26 cellular contexts compared by ENCODE assay signal in the genomic region with DNA sequence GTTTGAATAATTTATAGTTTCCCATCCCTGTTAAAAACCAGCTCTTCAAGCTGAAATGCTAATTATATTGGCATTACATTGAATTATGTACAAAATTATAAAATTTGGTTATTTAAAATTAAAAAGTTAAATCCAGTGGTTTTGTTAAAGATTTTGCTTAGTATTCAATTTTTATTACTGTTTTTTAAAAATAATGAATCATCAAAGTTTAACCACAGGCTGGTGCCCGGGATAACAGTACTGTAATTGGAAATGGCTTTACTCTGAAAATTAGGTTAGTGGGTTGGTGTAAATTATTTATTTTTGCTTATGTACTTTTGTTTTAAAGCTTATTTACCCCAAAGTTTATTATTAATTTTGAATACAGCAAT. TPM values are rescaled to one million over a fixed set of nuclear protein-coding genes. Genes with fewer than 3 reads are reported as not detected.
A peak's percentile ranks its signal among the peaks of the same experiment; 100 is the strongest.
DNase-seq lines count a peak whose midpoint lies in the region; ATAC-seq, FAIRE-seq and TF ChIP-seq lines count a peak whose summit lies in the region.
"Had no signal": no experiment of that assay in that cellular context is flagged by ENCODE, and none has a peak within 500 bp of the region (broad histone marks: within the 10 kb centered on the region; RNA-seq: fewer than 3 reads in every experiment).

No MANE protein-coding gene starts in this region.

- WGBS in HepG2 (ENCODE audit: low lambda C conversion rate) = 93% methylated on average over 1 of the region's 1 CpG
- WGBS in right lobe of liver (ENCODE audit: insufficient coverage, low coverage, low lambda C conversion rate, missing lambda C conversion rate) = 87% methylated on average over 1 of the region's 1 CpG
- 84% methylated on average over 1 of the region's 1 CpG for WGBS in smooth muscle cell (ENCODE audit: low lambda C conversion rate)

- no peak overlapping the region for H3K27ac ChIP-seq in HepG2 (ENCODE audit: extremely low read length, insufficient read depth, low read length)
- H3K27ac ChIP-seq in right lobe of liver = no peak overlapping the region
- H3K27ac ChIP-seq in brain microvascular endothelial cell = peak overlapping the region; percentile 63
- H3K27ac ChIP-seq in coronary artery = peak overlapping the region in 1 of 2 donors; percentile 78
- no peak overlapping the region for H3K27ac ChIP-seq in smooth muscle cell (ENCODE audit: low read depth)

- POLR2A ChIA-PET in HepG2 (lab: Yijun Ruan, JAX) = no interaction called here

- DNase-seq in HepG2 (ENCODE audit: low spot score) (no peak), right lobe of liver (no peak), brain microvascular endothelial cell (no peak), osteocyte (ENCODE audit: extremely low spot score, unreplicated experiment) (no peak), coronary artery (ENCODE audit: low spot score) (no peak), COR-L47 (lab: John Stamatoyannopoulos, UW) (no peak), smooth muscle cell (lab: John Stamatoyannopoulos, UW; ENCODE audit: unreplicated experiment) (no peak)
- DNase-seq: ACHN; activated CD4-positive, alpha-beta T cell treated with anti-CD3 and anti-CD28 coated beads, Interleukin-2, amount 50 U/mL, for 1 hour; activated CD8-positive, alpha-beta memory T cell treated with anti-CD3 and anti-CD28 coated beads, Interleukin-2, amount 50 U/mL, for 4 hours; activated effector memory CD4-positive, alpha-beta T cell treated with Interleukin-2 at 50 U/mL for 16 hours; caudate nucleus; erythroblast; gastrocnemius medialis; kidney; naive thymus-derived CD8-positive, alpha-beta T cell; NCI-H1436; NCI-H2171 treated with DMSO at 0.1 percent for 48 hours; SHP77 treated with DMSO at 0.1 percent for 48 hours; stimulated activated CD4-positive, alpha-beta T cell treated with anti-CD3 and anti-CD28 coated beads, Interleukin-4, amount 100 ng/mL, for 4 hours had no signal

- no peaks in the 10 kb centered on the region for H4K20me1 ChIP-seq in HepG2 (ENCODE audit: insufficient read depth, low read length)
- peaks cover 4% of the 10 kb centered on the region for H4K20me1 ChIP-seq in smooth muscle cell (ENCODE audit: low read depth)

- H3K27ac Mint-ChIP-seq in osteocyte (ENCODE audit: unreplicated experiment) = peak overlapping the region; percentile 93
- H3K27ac Mint-ChIP-seq: T-helper 1 cell treated with Interleukin-12 subunit alpha and Interleukin-12 subunit beta and Interleukin-4 antibody, amounts not matched to agents 30 μg/mL and 1 μg/mL, for 36 hours had no signal

- CTCF ChIA-PET in HepG2 (lab: Yijun Ruan, JAX; ENCODE audit: low intra/inter-chr PET ratio, low total read pairs) = no interaction called here

- TF ChIP-seq CTCF in HepG2 (CRISPR knock-in tag; IDR thresholded peaks at IDR 0.05) (no peak), right lobe of liver (IDR thresholded peaks at IDR 0.05) (no peak), brain microvascular endothelial cell (IDR thresholded peaks at IDR 0.05; ENCODE audit: low read depth, low read length, missing control alignments) (no peak), osteocyte (IDR thresholded peaks at IDR 0.05) (no peak), coronary artery (IDR thresholded peaks at IDR 0.05) (no peak), smooth muscle cell (IDR thresholded peaks at IDR 0.05; ENCODE audit: borderline replicate concordance, insufficient read depth, poor library complexity, severe bottlenecking) (no peak)

- H3K4me3 ChIP-seq in HepG2 (replicated peaks in 1 of 3; ENCODE audit: insufficient read depth in 1 of 3, low read depth in 2 of 3, low read length in 3 of 3) = no peak overlapping the region
- no peak overlapping the region for H3K4me3 ChIP-seq in right lobe of liver
- H3K4me3 ChIP-seq in brain microvascular endothelial cell (ENCODE audit: low read depth, low read length) = no peak overlapping the region
- H3K4me3 ChIP-seq in coronary artery = no peak overlapping the region
- H3K4me3 ChIP-seq in smooth muscle cell = no peak overlapping the region
- H3K4me3 ChIP-seq: adrenal gland, gastrocnemius medialis, lung, MG63 had no signal

- H3K27me3 Mint-ChIP-seq in osteocyte (ENCODE audit: unreplicated experiment) = no peaks in the 10 kb centered on the region
- H3K27me3 Mint-ChIP-seq: naive thymus-derived CD8-positive, alpha-beta T cell had no signal

- no peak overlapping the region for H3K4me3 Mint-ChIP-seq in osteocyte (ENCODE audit: unreplicated experiment)
- H3K4me3 Mint-ChIP-seq: naive thymus-derived CD8-positive, alpha-beta T cell; T-helper 1 cell treated with Interleukin-12 subunit alpha and Interleukin-12 subunit beta and Interleukin-4 antibody, amounts not matched to agents 30 μg/mL and 1 μg/mL, for 36 hours had no signal

- TF ChIP-seq RAD21 in HepG2 (CRISPR knock-in tag; IDR thresholded peaks at IDR 0.05) = no peak

- H3K27me3 ChIP-seq in HepG2 (ENCODE audit: control insufficient read depth in 1 of 2, insufficient read depth in 2 of 2, low read length in 2 of 2) (no peaks in the 10 kb centered on the region), right lobe of liver (no peaks in the 10 kb centered on the region), brain microvascular endothelial cell (replicated peaks) (no peaks in the 10 kb centered on the region), smooth muscle cell (ENCODE audit: low read depth) (no peaks in the 10 kb centered on the region)
- H3K27me3 ChIP-seq: adrenal gland, gastrocnemius medialis, MG63 had no signal

- FAIRE-seq in HepG2 (lab: Jason Lieb, UNC) = no peak
- FAIRE-seq: D721Med, kidney had no signal

- BruUV-seq in HepG2 (replicated peaks; lab: Mats Ljungman, UMichigan) = no TSS peak

- H3K79me2 ChIP-seq in HepG2 (ENCODE audit: insufficient read depth, low read length) (no peaks in the 10 kb centered on the region), smooth muscle cell (ENCODE audit: low read depth) (no peaks in the 10 kb centered on the region)

- no peak overlapping the region for H2AFZ ChIP-seq in HepG2 (ENCODE audit: low read length)
- no peak overlapping the region for H2AFZ ChIP-seq in smooth muscle cell (ENCODE audit: low read depth)

- ATAC-seq in HepG2 (no peak), right lobe of liver (no peak), HG03175 (IDR thresholded peaks at IDR 0.05; ENCODE audit: unreplicated experiment) (no peak)
- ATAC-seq: gastrocnemius medialis; naive thymus-derived CD8-positive, alpha-beta T cell had no signal

- H3K9me3 ChIP-seq in HepG2 (ENCODE audit: low read length) = no peaks in the 10 kb centered on the region
- H3K9me3 ChIP-seq in right lobe of liver = no peaks in the 10 kb centered on the region
- no peaks in the 10 kb centered on the region for H3K9me3 ChIP-seq in smooth muscle cell (replicated peaks; ENCODE audit: low read depth)
- H3K9me3 ChIP-seq: adrenal gland, gastrocnemius medialis, MG63 had no signal

- H3K4me1 ChIP-seq in HepG2 (ENCODE audit: insufficient read depth, low read length) (peaks cover 30% of the 10 kb centered on the region), right lobe of liver (peaks cover 0 to 14% (median 0%) of the 10 kb centered on the region in 4 donors), smooth muscle cell (ENCODE audit: low read depth) (peaks cover 25% of the 10 kb centered on the region)

- no peak for TF ChIP-seq EP300 in HepG2 (IDR thresholded peaks at IDR 0.05; ENCODE audit: low read depth in 2 of 2, low read length in 2 of 2)
- TF ChIP-seq EP300 in HepG2 (CRISPR knock-in tag; IDR thresholded peaks at IDR 0.05; ENCODE audit: borderline replicate concordance) = no peak

- H3K36me3 Mint-ChIP-seq in osteocyte (ENCODE audit: unreplicated experiment) = peaks cover 2% of the 10 kb centered on the region

- intact Hi-C loops in HepG2 (cut with micrococcal nuclease; ENCODE audit: unreplicated experiment) = no loop called here
- intact Hi-C loops in right lobe of liver (cut with DNase I) = no loop called here

- no peak overlapping the region for H3K4me2 ChIP-seq in HepG2 (ENCODE audit: low read depth, low read length)
- no peak overlapping the region for H3K4me2 ChIP-seq in smooth muscle cell

- H3K9me3 Mint-ChIP-seq in osteocyte (ENCODE audit: unreplicated experiment) = no peaks in the 10 kb centered on the region
- H3K9me3 Mint-ChIP-seq: naive thymus-derived CD8-positive, alpha-beta T cell; T-helper 1 cell treated with Interleukin-12 subunit alpha and Interleukin-12 subunit beta and Interleukin-4 antibody, amounts not matched to agents 30 μg/mL and 1 μg/mL, for 36 hours had no signal

- TF ChIP-seq POLR2A in HepG2 (IDR thresholded peaks at IDR 0.05; ENCODE audit: insufficient read depth in 1 of 2, low read depth in 2 of 2, low read length in 2 of 2) (no peak), right lobe of liver (IDR thresholded peaks at IDR 0.05) (no peak)

- in situ Hi-C loops in HepG2 (cut with HindIII; ENCODE audit: extremely low pct_ligation_motif_present, low pct_unique_long_range_greater_than_20kb) (no loop called here), brain microvascular endothelial cell (cut with HindIII; ENCODE audit: low pct_ligation_motif_present, low sequenced_read_pairs) (no loop called here)

- H3K36me3 ChIP-seq in HepG2 (replicated peaks in 1 of 2; ENCODE audit: control insufficient read depth in 1 of 2, insufficient read depth in 2 of 2, low read length in 2 of 2) (peaks cover 3 to 24% of the 10 kb centered on the region in 2 experiments; a peak in 3 of 5 replicates), right lobe of liver (peaks cover 0 to 10% (median 2%) of the 10 kb centered on the region in 4 donors), brain microvascular endothelial cell (replicated peaks) (peaks cover 1% of the 10 kb centered on the region), smooth muscle cell (ENCODE audit: low read depth) (peaks cover 3% of the 10 kb centered on the region)

- peaks cover 3% of the 10 kb centered on the region for H3F3A ChIP-seq in smooth muscle cell (ENCODE audit: low read depth)

- H3K9ac ChIP-seq in HepG2 (ENCODE audit: insufficient read depth, low read depth, low read length) (no peak overlapping the region), smooth muscle cell (ENCODE audit: low read depth) (no peak overlapping the region)

- H3K4me1 Mint-ChIP-seq in osteocyte (ENCODE audit: unreplicated experiment) = peaks cover 71% of the 10 kb centered on the region

RNA-seq across cellular contexts. Expression of gene WEE1, which starts 45.3 kb away (rescaled TPM):
- total RNA-seq in HepG2 (2016; rRNA removed; fragmentation: Illumina TruSeq; extraction: Trizol) = 63.7 and 71.7 TPM in 2 replicates
- 5.3 and 8.1 TPM in 2 replicates for total RNA-seq in HepG2 (2016; cell fraction: cytosol; rRNA removed; fragmentation: Illumina TruSeq; extraction: Trizol; ENCODE audit: low read depth)
- 59.2 and 62.0 TPM in 2 replicates for total RNA-seq in HepG2 (2016; cell fraction: insoluble cytoplasmic fraction; rRNA removed; fragmentation: Illumina TruSeq; extraction: Trizol)
- total RNA-seq in HepG2 (2016; cell fraction: membrane; rRNA removed; fragmentation: Illumina TruSeq; extraction: Trizol) = 16.3 and 20.1 TPM in 2 replicates
- 55.9 and 59.7 TPM in 2 replicates for total RNA-seq in HepG2 (2016; cell fraction: nucleus; rRNA removed; fragmentation: Illumina TruSeq; extraction: Trizol)
- polyA plus RNA-seq in HepG2 (2011; rRNA removed) = 24.2 and 31.4 TPM in 2 replicates
- polyA plus RNA-seq in HepG2 (2011; cell fraction: cytosol; rRNA removed) = 9.9 and 15.9 TPM in 2 replicates
- polyA plus RNA-seq in HepG2 (2011; cell fraction: nucleus; rRNA removed) = 19.4 and 21.7 TPM in 2 replicates
- 34.3 and 43.6 TPM in 2 replicates for polyA plus RNA-seq in HepG2 (2012)
- polyA plus RNA-seq in HepG2 (2016; cell fraction: cytosol; fragmentation: Illumina TruSeq; extraction: Trizol; ENCODE audit: low read depth) = 1.5 and 1.7 TPM in 2 replicates
- polyA plus RNA-seq in HepG2 (2016; cell fraction: insoluble cytoplasmic fraction; fragmentation: Illumina TruSeq; extraction: Trizol; ENCODE audit: low read depth) = 55.1 and 60.7 TPM in 2 replicates
- 5.2 and 6.5 TPM in 2 replicates for polyA plus RNA-seq in HepG2 (2016; cell fraction: membrane; fragmentation: Illumina TruSeq; extraction: Trizol; ENCODE audit: low read depth)
- 61.4 and 70.9 TPM in 2 replicates for polyA plus RNA-seq in HepG2 (2016; cell fraction: nucleus; fragmentation: Illumina TruSeq; extraction: Trizol; ENCODE audit: insufficient read depth, low read depth)
- polyA minus RNA-seq in HepG2 (2011; rRNA and poly(A)+ RNA removed; ENCODE audit: low replicate concordance) = 13.9 and 26.9 TPM in 2 replicates
- 20.9 and 21.9 TPM in 2 replicates for polyA minus RNA-seq in HepG2 (2011; cell fraction: cytosol; rRNA and poly(A)+ RNA removed)
- polyA minus RNA-seq in HepG2 (2011; cell fraction: nucleus; rRNA and poly(A)+ RNA removed) = 77.1 and 85.4 TPM in 2 replicates
- total RNA-seq in right lobe of liver = 10 to 100 TPM; 11.1 to 34.0 (median 19.5) TPM
- 77.8 and 111 TPM in 2 replicates for total RNA-seq in osteocyte
- total RNA-seq in smooth muscle cell = 46.9 and 53.3 TPM in 2 replicates
- polyA plus RNA-seq in smooth muscle cell = 20.8 and 25.3 TPM in 2 replicates
